In the genomic region with DNA sequence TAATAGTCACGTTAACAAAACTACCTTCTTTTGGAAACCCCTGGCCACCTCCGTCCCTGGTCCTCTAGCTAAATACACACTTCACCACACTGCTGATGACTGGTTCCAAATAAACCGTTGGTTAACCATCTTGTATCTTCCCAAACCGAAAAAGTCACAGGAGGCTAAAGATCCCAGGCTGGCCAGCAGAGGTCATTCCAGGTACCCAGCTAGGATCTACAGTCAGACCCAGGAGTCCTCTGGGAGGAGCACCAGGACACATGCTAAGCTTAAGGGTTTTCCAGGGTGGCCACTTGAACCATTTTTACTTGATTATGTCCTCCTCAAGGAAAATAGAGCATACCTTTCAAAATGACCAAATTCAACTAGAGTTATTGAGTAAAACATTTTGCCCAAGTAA, we compare ENCODE assay signal across 9 cellular contexts.
DNase-seq lines count a peak whose midpoint lies in the region; ATAC-seq and TF ChIP-seq lines count a peak whose summit lies in the region.
"Had no signal": no experiment of that assay in that cellular context is flagged by ENCODE, and none has a peak within 500 bp of the region (broad histone marks: within the 10 kb centered on the region; RNA-seq: fewer than 3 reads in every experiment).

No MANE protein-coding gene starts in this region.

- H3K27me3 ChIP-seq in left ventricle myocardium inferior (ENCODE audit: low read depth), result no peaks in the 10 kb centered on the region
- no peaks in the 10 kb centered on the region for H3K27me3 ChIP-seq in SJCRH30
- no peaks in the 10 kb centered on the region for H3K27me3 ChIP-seq in ovary

- TF ChIP-seq EP300 in ovary (IDR thresholded peaks at IDR 0.05), result no peak

- H3K9me3 Mint-ChIP-seq in activated CD8-positive, alpha-beta T cell treated with anti-CD3 and anti-CD28 coated beads for 36 hours, result no peaks in the 10 kb centered on the region
- H3K9me3 Mint-ChIP-seq: mesothelial cell of epicardium had no signal

- H3K9me3 ChIP-seq in left ventricle myocardium inferior (replicated peaks) (no peaks in the 10 kb centered on the region), SJCRH30 (replicated peaks) (no peaks in the 10 kb centered on the region), ovary (no peaks in the 10 kb centered on the region)

- ATAC-seq in left cardiac atrium (no peak), left lobe of liver (peak; percentile 91), GM18502 (IDR thresholded peaks at IDR 0.05; ENCODE audit: poor library complexity, unreplicated experiment) (no peak)
- no peak for ATAC-seq in activated CD8-positive, alpha-beta T cell treated with anti-CD3 and anti-CD28 coated beads for 36 hours

- H3K4me3 ChIP-seq in left ventricle myocardium inferior (no peak overlapping the region), SJCRH30 (no peak overlapping the region), ovary (no peak overlapping the region)

- TF ChIP-seq CTCF in left ventricle myocardium inferior (IDR thresholded peaks at IDR 0.05; ENCODE audit: borderline replicate concordance), result peak; percentile 52
- TF ChIP-seq CTCF in activated CD8-positive, alpha-beta T cell treated with anti-CD3 and anti-CD28 coated beads for 36 hours (IDR thresholded peaks at IDR 0.05), result no peak
- no peak for TF ChIP-seq CTCF in ovary (IDR thresholded peaks at IDR 0.05)

- peak overlapping the region; percentile 85 for H3K27ac ChIP-seq in left ventricle myocardium inferior (replicated peaks)
- H3K27ac ChIP-seq in SJCRH30, result no peak overlapping the region
- H3K27ac ChIP-seq in ovary, result no peak overlapping the region

- peaks cover 95% of the 10 kb centered on the region for H3K36me3 Mint-ChIP-seq in activated CD8-positive, alpha-beta T cell treated with anti-CD3 and anti-CD28 coated beads for 36 hours (ENCODE audit: low read depth)

- DNase-seq in left ventricle myocardium inferior (no peak), left cardiac atrium (no peak), left lobe of liver (ENCODE audit: low spot score) (no peak), SJCRH30 (no peak), NCI-H524 treated with DMSO at 0.1 percent for 48 hours (lab: John Stamatoyannopoulos, UW) (no peak), ovary (no peak)
- DNase-seq in activated CD8-positive, alpha-beta T cell treated with anti-CD3 and anti-CD28 coated beads for 36 hours, result no peak

- H3K4me1 ChIP-seq in left ventricle myocardium inferior (peaks cover 100% of the 10 kb centered on the region), SJCRH30 (peaks cover 7% of the 10 kb centered on the region), ovary (ENCODE audit: insufficient read depth) (peaks cover 19% of the 10 kb centered on the region)

- H3K27ac Mint-ChIP-seq in activated CD8-positive, alpha-beta T cell treated with anti-CD3 and anti-CD28 coated beads for 36 hours, result peak overlapping the region; percentile 94
- H3K27ac Mint-ChIP-seq: mesothelial cell of epicardium had no signal

- no peak for TF ChIP-seq POLR2A in ovary (IDR thresholded peaks at IDR 0.05)

- CTCF ChIA-PET in activated CD8-positive, alpha-beta T cell treated with anti-CD3 and anti-CD28 coated beads for 36 hours (lab: Charles Lee), result interaction anchor here (0.8 to 4.2 kb wide), 12 partner anchors 10 to 194 kb away, joined by 3 to 20 read pairs (median 4); no protein-coding TSS in a partner anchor

- 81 to 92% (median 88%) methylated on average over 4 of the region's 4 CpGs for WGBS in ovary, 3 donors

- H3K27me3 Mint-ChIP-seq in activated CD8-positive, alpha-beta T cell treated with anti-CD3 and anti-CD28 coated beads for 36 hours, result no peaks in the 10 kb centered on the region

- intact Hi-C loops in left ventricle myocardium inferior (cut with micrococcal nuclease), result no loop called here
- intact Hi-C loops in left cardiac atrium (cut with DNase I), result no loop called here
- intact Hi-C loops in activated CD8-positive, alpha-beta T cell treated with anti-CD3 and anti-CD28 coated beads for 36 hours (cut with micrococcal nuclease), result no loop called here
- intact Hi-C loops in ovary (cut with DNase I), result no loop called here

- peaks cover 84% of the 10 kb centered on the region for H3K36me3 ChIP-seq in left ventricle myocardium inferior
- H3K36me3 ChIP-seq in SJCRH30, result peaks cover 53% of the 10 kb centered on the region
- no peaks in the 10 kb centered on the region for H3K36me3 ChIP-seq in ovary

- peaks cover 92% of the 10 kb centered on the region for H3K4me1 Mint-ChIP-seq in activated CD8-positive, alpha-beta T cell treated with anti-CD3 and anti-CD28 coated beads for 36 hours (ENCODE audit: low read depth)

- peak overlapping the region; percentile 66 for H3K4me3 Mint-ChIP-seq in activated CD8-positive, alpha-beta T cell treated with anti-CD3 and anti-CD28 coated beads for 36 hours
- H3K4me3 Mint-ChIP-seq: mesothelial cell of epicardium had no signal

- POLR2A ChIA-PET in activated CD8-positive, alpha-beta T cell treated with anti-CD3 and anti-CD28 coated beads for 36 hours (lab: Charles Lee), result interaction anchor here (0.8 to 37.3 kb wide), 9 partner anchors 5 to 194 kb away, joined by 3 to 1082 read pairs (median 5); no protein-coding TSS in a partner anchor
